Comparison of ENCODE assay signal across 16 cellular contexts in genomic region chr12:56571131-56571530, GRCh38. TPM values are rescaled to one million over a fixed set of nuclear protein-coding genes. Genes with fewer than 3 reads are reported as not detected.
DNase-seq lines count a peak whose midpoint lies in the region; ATAC-seq and TF ChIP-seq lines count a peak whose summit lies in the region.
"Had no signal": no experiment of that assay in that cellular context is flagged by ENCODE, and none has a peak within 500 bp of the region (broad histone marks: within the 10 kb centered on the region; RNA-seq: fewer than 3 reads in every experiment).

No MANE protein-coding gene starts in this region.

- H3K9me3 ChIP-seq in tibial nerve (no peaks in the 10 kb centered on the region), SJCRH30 (replicated peaks) (no peaks in the 10 kb centered on the region)
- H3K9me3 ChIP-seq: BLaER1 had no signal

- peaks cover 0 to 56% (median 0%) of the 10 kb centered on the region in 3 donors for H3K36me3 ChIP-seq in tibial nerve
- no peaks in the 10 kb centered on the region for H3K36me3 ChIP-seq in SJCRH30
- H3K36me3 ChIP-seq: BLaER1 had no signal

- peaks cover 16% of the 10 kb centered on the region for H3K4me1 Mint-ChIP-seq in mesothelial cell of epicardium

- no peak for TF ChIP-seq EP300 in tibial nerve (IDR thresholded peaks at IDR 0.05)

- no peak for TF ChIP-seq CTCF in NB4 (IDR thresholded peaks at IDR 0.05; ENCODE audit: low read depth, low read length)
- TF ChIP-seq CTCF in mesothelial cell of epicardium (IDR thresholded peaks at IDR 0.05; ENCODE audit: unreplicated experiment) = no peak
- no peak for TF ChIP-seq CTCF in tibial nerve (IDR thresholded peaks at IDR 0.05)

- no peak overlapping the region for H3K4me3 Mint-ChIP-seq in mesothelial cell of epicardium
- H3K4me3 Mint-ChIP-seq: activated CD4-positive, alpha-beta memory T cell treated with anti-CD3 and anti-CD28 coated beads, Interleukin-2, amount 10 ng/mL, durations not matched to agents 7 days and 5 days had no signal

- peak overlapping the region; percentile 47 for H3K4me3 ChIP-seq in NB4 (ENCODE audit: low read depth, low read length)
- H3K4me3 ChIP-seq in tibial nerve = no peak overlapping the region
- H3K4me3 ChIP-seq in SJCRH30 = no peak overlapping the region
- H3K4me3 ChIP-seq: BLaER1 had no signal

- H3K27ac ChIP-seq in tibial nerve (peak overlapping the region in 3 of 4 donors; percentile 43 to 82 (median 53)), SJCRH30 (no peak overlapping the region)
- H3K27ac ChIP-seq: BLaER1, VCaP had no signal

- H3K36me3 Mint-ChIP-seq in mesothelial cell of epicardium = peaks cover 15% of the 10 kb centered on the region

- H3K27ac Mint-ChIP-seq in mesothelial cell of epicardium = peak overlapping the region; percentile 94
- H3K27ac Mint-ChIP-seq: activated CD4-positive, alpha-beta memory T cell treated with anti-CD3 and anti-CD28 coated beads, Interleukin-2, amount 10 ng/mL, durations not matched to agents 7 days and 5 days; progenitor cell of endocrine pancreas had no signal

- 20 to 39% methylated on average over 4 of the region's 4 CpGs for WGBS in tibial nerve, 2 donors

- H3K4me1 ChIP-seq in tibial nerve = peaks cover 0 to 34% (median 14%) of the 10 kb centered on the region in 4 donors
- H3K4me1 ChIP-seq in SJCRH30 = peaks cover 20% of the 10 kb centered on the region

- TF ChIP-seq POLR2A in NB4 (IDR thresholded peaks at IDR 0.05; ENCODE audit: extremely low read depth, insufficient read length) = no peak
- no peak for TF ChIP-seq POLR2A in tibial nerve (IDR thresholded peaks at IDR 0.05)

- ATAC-seq in GM19395 (IDR thresholded peaks at IDR 0.05; ENCODE audit: unreplicated experiment) = no peak
- ATAC-seq: PC-3 had no signal

- DNase-seq in NB4 (ENCODE audit: low read depth) = peak; percentile 15
- peak; percentile 63 for DNase-seq in ecto neural progenitor cell (ENCODE audit: low spot score)
- DNase-seq in mesothelial cell of epicardium (ENCODE audit: low spot score in 2 of 2, unreplicated experiment in 2 of 2) = peak; percentile 30 to 68
- DNase-seq in tibial nerve (ENCODE audit: low spot score in 2 of 2) = no peak
- DNase-seq in SJCRH30 = no peak
- no peak for DNase-seq in foreskin melanocyte
- DNase-seq: activated CD4-positive, alpha-beta memory T cell treated with anti-CD3 and anti-CD28 coated beads, Interleukin-2, amount 10 ng/mL, durations not matched to agents 7 days and 5 days; amniotic stem cell; DMS53; NCI-H1694; PC-3; SW 1271 had no signal

- H3K27me3 ChIP-seq in tibial nerve (no peaks in the 10 kb centered on the region), SJCRH30 (no peaks in the 10 kb centered on the region)
- H3K27me3 ChIP-seq: BLaER1 had no signal

- H3K9me3 Mint-ChIP-seq in mesothelial cell of epicardium = no peaks in the 10 kb centered on the region
- H3K9me3 Mint-ChIP-seq: activated CD4-positive, alpha-beta memory T cell treated with anti-CD3 and anti-CD28 coated beads, Interleukin-2, amount 10 ng/mL, durations not matched to agents 7 days and 5 days had no signal

- no peaks in the 10 kb centered on the region for H3K27me3 Mint-ChIP-seq in mesothelial cell of epicardium (ENCODE audit: low read depth)
- H3K27me3 Mint-ChIP-seq: activated CD4-positive, alpha-beta memory T cell treated with anti-CD3 and anti-CD28 coated beads, Interleukin-2, amount 10 ng/mL, durations not matched to agents 7 days and 5 days; progenitor cell of endocrine pancreas had no signal

RNA-seq across cellular contexts. Expression of gene RBMS2, which starts 49.5 kb away (rescaled TPM):
- total RNA-seq in mesothelial cell of epicardium = 78.0 to 89.3 TPM (median 84.3 TPM) in 3 replicates
- 10 to 100 TPM; 22.8 to 39.0 (median 31.8) TPM for total RNA-seq in tibial nerve
- total RNA-seq in SJCRH30 (2014; rRNA removed; shearing (Covaris generic)) = 9.3 and 9.4 TPM in 2 replicates

RNA-seq across cellular contexts. Expression of gene BAZ2A, which starts 59.0 kb away (rescaled TPM):
- total RNA-seq in mesothelial cell of epicardium (99.4 to 107 TPM (median 105 TPM) in 3 replicates), tibial nerve (100 to 1,000 TPM; 117 to 178 (median 159) TPM)
- total RNA-seq in SJCRH30 (2014; rRNA removed; shearing (Covaris generic)) = 34.2 and 42.9 TPM in 2 replicates

Comparison
In these comparisons a context has a peak if more than half of its experiments do, and no peak if none do; other contexts are left out.
1. DNase-seq: peak in NB4 (single experiment), ecto neural progenitor cell (single experiment) and mesothelial cell of epicardium (2 of 2); none in tibial nerve (0 of 2), SJCRH30 (0 of 2) and foreskin melanocyte (single experiment).